8 cellular contexts compared by ENCODE assay signal in genomic region chr10:100969175-100970075, GRCh38. TPM values are rescaled to one million over a fixed set of nuclear protein-coding genes. Genes with fewer than 3 reads are reported as not detected.
A peak's percentile ranks its signal among the peaks of the same experiment; 100 is the strongest.
DNase-seq lines count a peak whose midpoint lies in the region; ATAC-seq and TF ChIP-seq lines count a peak whose summit lies in the region.

TSS of gene SEMA4G (plus strand) at chr10:100969504. CDS start at chr10:100972913, 3,409 bp downstream.

- no peak for TF ChIP-seq POLR2A in esophagus squamous epithelium (IDR thresholded peaks at IDR 0.05)

- peaks cover 0 to 5% (median 0%) of the 10 kb centered on the region in 5 donors for H3K27me3 Mint-ChIP-seq in naive thymus-derived CD4-positive, alpha-beta T cell
- no peaks in the 10 kb centered on the region for H3K27me3 Mint-ChIP-seq in type B pancreatic cell

- WGBS in esophagus squamous epithelium, 2 donors, result 6 to 7% methylated on average over 6 to 25 of the region's 71 CpGs

- CTCF ChIA-PET in naive thymus-derived CD4-positive, alpha-beta T cell (lab: Charles Lee), result interaction anchor here (0.9 to 4.7 kb wide), 3 partner anchors 19 to 45 kb away, joined by 4 to 18 read pairs (median 13); no protein-coding TSS in a partner anchor

- no peaks in the 10 kb centered on the region for H3K9me3 Mint-ChIP-seq in naive thymus-derived CD4-positive, alpha-beta T cell
- no peaks in the 10 kb centered on the region for H3K9me3 Mint-ChIP-seq in type B pancreatic cell

- peak within 1 kb of the TSS in 3 of 9 donors; percentile 1 to 83 (median 24) for H3K27ac Mint-ChIP-seq in naive thymus-derived CD4-positive, alpha-beta T cell
- peak within 1 kb of the TSS; percentile 77 for H3K27ac Mint-ChIP-seq in type B pancreatic cell

- H3K4me3 Mint-ChIP-seq in naive thymus-derived CD4-positive, alpha-beta T cell, result peak within 1 kb of the TSS; percentile 53 to 81 (median 73)
- peak within 1 kb of the TSS; percentile 86 for H3K4me3 Mint-ChIP-seq in type B pancreatic cell

- POLR2A ChIA-PET in naive thymus-derived CD4-positive, alpha-beta T cell (lab: Charles Lee), result interaction anchor here (1.1 to 3.2 kb wide), 2 partner anchors 18 to 28 kb away, joined by 3 to 17 read pairs; partner anchors contain the start of genes MRPL43 and TWNK

- peaks cover 0 to 4% (median 1%) of the 10 kb centered on the region in 5 donors for H3K36me3 Mint-ChIP-seq in naive thymus-derived CD4-positive, alpha-beta T cell
- H3K36me3 Mint-ChIP-seq in type B pancreatic cell, result peaks cover 9% of the 10 kb centered on the region

- intact Hi-C loops in esophagus squamous epithelium (cut with DNase I), result no loop called here
- intact Hi-C loops in naive thymus-derived CD4-positive, alpha-beta T cell (cut with micrococcal nuclease), result loop anchor here (1.0 to 2.0 kb wide), 4 partner anchors 18 to 45 kb away; partner anchors contain the start of genes MRPL43 (in 2 of the 2) and TWNK (in 2 of the 2)

- peaks cover 0 to 22% (median 0%) of the 10 kb centered on the region in 3 donors for H3K36me3 ChIP-seq in esophagus squamous epithelium
- H3K36me3 ChIP-seq in naive thymus-derived CD4-positive, alpha-beta T cell (ENCODE audit: control insufficient read depth in 2 of 3, insufficient read depth in 3 of 3, low read length in 3 of 3), result no peaks in the 10 kb centered on the region

- H3K27me3 ChIP-seq in esophagus squamous epithelium, result no peaks in the 10 kb centered on the region
- no peaks in the 10 kb centered on the region for H3K27me3 ChIP-seq in naive thymus-derived CD4-positive, alpha-beta T cell (ENCODE audit: control insufficient read depth in 2 of 2, insufficient read depth in 2 of 2, low read length in 2 of 2)

- peaks cover 12 to 20% (median 15%) of the 10 kb centered on the region in 3 donors for H3K4me1 ChIP-seq in esophagus squamous epithelium
- H3K4me1 ChIP-seq in naive thymus-derived CD4-positive, alpha-beta T cell (ENCODE audit: control insufficient read depth in 2 of 2, insufficient read depth in 2 of 2, low read length in 2 of 2), result peaks cover 4 to 12% of the 10 kb centered on the region in 2 donors

- peak; percentile 65 for DNase-seq in NAMALWA (ENCODE audit: low spot score)
- DNase-seq in activated T-cell treated with anti-CD3 and anti-CD28 coated beads for 4 hours, result peak; percentile 17
- DNase-seq in esophagus squamous epithelium (lab: John Stamatoyannopoulos, UW), result no peak
- DNase-seq in naive thymus-derived CD4-positive, alpha-beta T cell, result peak in 8 of 9 donors; percentile 26 to 53 (median 38)
- peak; percentile 78 for DNase-seq in type B pancreatic cell (ENCODE audit: extremely low spot score, unreplicated experiment)

- no peaks in the 10 kb centered on the region for H3K9me3 ChIP-seq in esophagus squamous epithelium
- no peaks in the 10 kb centered on the region for H3K9me3 ChIP-seq in naive thymus-derived CD4-positive, alpha-beta T cell (ENCODE audit: control insufficient read depth in 2 of 3, low read length in 3 of 3)

- H3K27ac ChIP-seq in 22Rv1 (peak within 1 kb of the TSS; percentile 77), esophagus squamous epithelium (peak within 1 kb of the TSS in 2 of 4 donors; percentile 36 to 44)
- H3K27ac ChIP-seq in naive thymus-derived CD4-positive, alpha-beta T cell (ENCODE audit: low read depth, low read length), result peak within 1 kb of the TSS; percentile 30

- TF ChIP-seq CTCF in 22Rv1 (IDR thresholded peaks at IDR 0.05), result peak; percentile 75
- peak; percentile 87 for TF ChIP-seq CTCF in GM12872 (IDR thresholded peaks at IDR 0.05; ENCODE audit: insufficient read depth, low read depth, low read length)
- TF ChIP-seq CTCF in esophagus squamous epithelium (IDR thresholded peaks at IDR 0.05), result peak; percentile 33 to 71 (median 60)
- peak; percentile 91 for TF ChIP-seq CTCF in type B pancreatic cell (conservative IDR thresholded peaks at IDR 0.05)

- H3K4me3 ChIP-seq in esophagus squamous epithelium, result peak within 1 kb of the TSS; percentile 41 to 69 (median 64)
- peak within 1 kb of the TSS; percentile 49 for H3K4me3 ChIP-seq in naive thymus-derived CD4-positive, alpha-beta T cell (ENCODE audit: low read length)

- H3K4me1 Mint-ChIP-seq in naive thymus-derived CD4-positive, alpha-beta T cell, result peaks cover 4 to 18% (median 14%) of the 10 kb centered on the region in 7 donors
- H3K4me1 Mint-ChIP-seq in type B pancreatic cell (ENCODE audit: unreplicated experiment), result peaks cover 44% of the 10 kb centered on the region

- ATAC-seq in naive thymus-derived CD4-positive, alpha-beta T cell, result peak; percentile 79
- ATAC-seq in HG02571 (IDR thresholded peaks at IDR 0.05; ENCODE audit: unreplicated experiment), result no peak

RNA-seq across cellular contexts. Expression of gene SEMA4G, which starts in this region (rescaled TPM):
- total RNA-seq in esophagus squamous epithelium, result 1 to 10 TPM in 3 of 4 donors, under 1 TPM in 1; 0.44 to 4.1 (median 1.3) TPM
- 1 to 10 TPM in 3 of 5 experiments, under 1 TPM in 2; 0.78 to 1.7 (median 1.2) TPM for total RNA-seq in naive thymus-derived CD4-positive, alpha-beta T cell
- under 1 TPM; 0.24 to 0.52 TPM for polyA plus RNA-seq in naive thymus-derived CD4-positive, alpha-beta T cell
- 28.0 and 46.0 TPM in 2 replicates for total RNA-seq in type B pancreatic cell (ENCODE audit: low replicate concordance)
